ENCODE assay signal across 1 cellular context in the genomic region with DNA sequence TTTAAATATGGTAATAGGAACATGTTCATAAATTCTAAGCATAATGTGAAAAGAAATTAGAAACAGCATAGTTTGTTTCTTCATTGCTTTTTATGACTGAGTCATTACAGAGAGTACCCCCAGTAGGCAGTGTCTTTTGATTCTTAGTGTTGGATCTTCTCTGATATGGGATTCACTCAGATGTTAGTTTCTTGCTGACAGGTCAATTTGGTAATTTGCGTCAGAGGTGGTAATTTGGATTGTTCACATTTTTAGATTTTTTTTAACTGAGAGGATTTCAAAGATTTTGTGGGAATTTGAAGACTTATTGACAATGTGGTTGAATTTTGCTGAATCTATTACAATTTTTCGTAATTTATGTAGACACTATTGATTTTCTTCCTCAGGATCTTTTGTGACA.
TF ChIP-seq lines count a peak whose summit lies in the region.

No MANE protein-coding gene starts in this region.

TF ChIP-seq in endothelial cell of umbilical vein, 7 proteins besides CTCF, POLR2A, EP300 and RAD21:
- TF ChIP-seq MYC (IDR thresholded peaks at IDR 0.05; ENCODE audit: low read depth, low read length): no peak
- no peak for TF ChIP-seq EZH2 (IDR thresholded peaks at IDR 0.05; ENCODE audit: borderline replicate concordance, low read depth, low read length, severe bottlenecking)
- TF ChIP-seq, protein P1, sequence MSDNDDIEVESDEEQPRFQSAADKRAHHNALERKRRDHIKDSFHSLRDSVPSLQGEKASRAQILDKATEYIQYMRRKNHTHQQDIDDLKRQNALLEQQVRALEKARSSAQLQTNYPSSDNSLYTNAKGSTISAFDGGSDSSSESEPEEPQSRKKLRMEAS (IDR thresholded peaks at IDR 0.05; ENCODE audit: insufficient read depth, insufficient read length): no peak
- no peak for TF ChIP-seq GATA2 (IDR thresholded peaks at IDR 0.05; ENCODE audit: insufficient read depth, insufficient read length, low read depth, low read length)
- TF ChIP-seq POLR2AphosphoS5 (IDR thresholded peaks at IDR 0.05; ENCODE audit: insufficient read depth, low read depth, low read length): no peak
- no peak for TF ChIP-seq JUN (IDR thresholded peaks at IDR 0.05; ENCODE audit: borderline replicate concordance, insufficient read depth, insufficient read length, low read depth)
- no peak for TF ChIP-seq FOS (IDR thresholded peaks at IDR 0.05; ENCODE audit: borderline replicate concordance, insufficient read depth, low read length)
